8 cellular contexts compared by ENCODE assay signal in the genomic region with DNA sequence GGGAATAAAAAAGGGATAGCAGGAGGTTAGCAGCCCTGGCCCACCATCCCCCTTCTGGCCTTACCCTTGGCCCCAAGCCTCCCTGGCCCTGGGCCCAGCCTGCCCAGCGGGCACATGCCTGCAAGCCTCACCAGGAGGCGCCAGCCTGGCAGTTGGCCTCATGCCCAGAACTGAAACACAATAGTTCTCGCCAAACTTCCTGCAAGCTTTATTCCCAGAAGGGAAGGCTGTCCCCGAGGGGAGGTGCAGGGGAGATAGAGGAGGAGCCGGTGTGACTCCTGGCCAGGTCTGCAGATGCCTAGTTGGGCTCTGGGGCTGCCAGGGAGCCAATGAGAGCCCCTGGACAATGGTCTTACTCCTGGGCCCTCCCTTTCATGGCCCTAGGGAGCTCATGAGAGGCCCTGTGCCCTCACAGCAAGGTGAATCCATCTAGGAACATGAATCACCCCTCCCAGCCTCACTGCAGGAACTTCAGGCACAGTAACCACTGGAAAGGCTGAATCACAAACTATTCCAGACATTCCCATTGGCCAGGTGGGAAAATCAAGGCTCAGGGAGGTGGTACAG. TPM values are rescaled to one million over a fixed set of nuclear protein-coding genes. Genes with fewer than 3 reads are reported as not detected.
DNase-seq lines count a peak whose midpoint lies in the region; ATAC-seq, FAIRE-seq and TF ChIP-seq lines count a peak whose summit lies in the region.

No MANE protein-coding gene starts in this region.

- no peak overlapping the region for H3K4me3 Mint-ChIP-seq in natural killer cell treated with Interleukin-12 subunit alpha and Interleukin-12 subunit beta and Interleukin-15 and Interleukin-18, amount 100 ng/mL, for 72 hours

- H3K27me3 Mint-ChIP-seq in natural killer cell treated with Interleukin-12 subunit alpha and Interleukin-12 subunit beta and Interleukin-15 and Interleukin-18, amount 100 ng/mL, for 72 hours, result peaks cover 17 to 21% of the 10 kb centered on the region in 2 donors

- H3K4me3 ChIP-seq in brain microvascular endothelial cell (ENCODE audit: low read depth, low read length), result no peak overlapping the region
- no peak overlapping the region for H3K4me3 ChIP-seq in kidney (ENCODE audit: low read length in 2 of 2)

- in situ Hi-C loops in brain microvascular endothelial cell (cut with HindIII; ENCODE audit: low pct_ligation_motif_present, low sequenced_read_pairs), result no loop called here

- peaks cover 9 to 33% of the 10 kb centered on the region in 2 donors for H3K4me1 ChIP-seq in kidney (ENCODE audit: control insufficient read depth in 1 of 2, insufficient read depth in 1 of 2, low read depth in 1 of 2, low read length in 2 of 2)

- no peaks in the 10 kb centered on the region for H3K9me3 ChIP-seq in kidney (ENCODE audit: control insufficient read depth in 1 of 2, low read length in 2 of 2)

- intact Hi-C loops in kidney (cut with DNase I), result no loop called here

- H3K9me3 Mint-ChIP-seq in natural killer cell treated with Interleukin-12 subunit alpha and Interleukin-12 subunit beta and Interleukin-15 and Interleukin-18, amount 100 ng/mL, for 72 hours, result no peaks in the 10 kb centered on the region

- no peak overlapping the region for H3K27ac Mint-ChIP-seq in natural killer cell treated with Interleukin-12 subunit alpha and Interleukin-12 subunit beta and Interleukin-15 and Interleukin-18, amount 100 ng/mL, for 72 hours

- DNase-seq in GM03348 (ENCODE audit: low spot score), result peak; percentile 77
- peak; percentile 95 for DNase-seq in NCI-H2196 (lab: John Stamatoyannopoulos, UW; ENCODE audit: unreplicated experiment)
- DNase-seq in brain microvascular endothelial cell, result peak; percentile 57
- peak; percentile 96 for DNase-seq in kidney
- peak; percentile 92 for DNase-seq in ureter (ENCODE audit: low spot score)
- DNase-seq in MV-4-11 (lab: John Stamatoyannopoulos, UW), result no peak
- no peak for DNase-seq in natural killer cell treated with Interleukin-12 subunit alpha and Interleukin-12 subunit beta and Interleukin-15 and Interleukin-18, amount 100 ng/mL, for 72 hours (ENCODE audit: low spot score)
- DNase-seq in stimulated activated CD4-positive, alpha-beta T cell treated with anti-CD3 and anti-CD28 coated beads, Interleukin-4, amount 100 ng/mL, for 1 hour, result no peak

- no peak overlapping the region for H3K9ac ChIP-seq in kidney (ENCODE audit: low read length in 2 of 2)

- no peak overlapping the region for H3K27ac ChIP-seq in brain microvascular endothelial cell
- peak overlapping the region in 1 of 2 donors; percentile 65 for H3K27ac ChIP-seq in kidney (ENCODE audit: low read depth in 2 of 2, low read length in 2 of 2)

- H3K36me3 ChIP-seq in brain microvascular endothelial cell (replicated peaks) (no peaks in the 10 kb centered on the region), kidney (ENCODE audit: control insufficient read depth in 1 of 2, insufficient read depth in 2 of 2, low read length in 2 of 2) (no peaks in the 10 kb centered on the region)

- TF ChIP-seq CTCF in brain microvascular endothelial cell (IDR thresholded peaks at IDR 0.05; ENCODE audit: low read depth, low read length, missing control alignments) (peak; percentile 63), kidney (IDR thresholded peaks at IDR 0.05; ENCODE audit: borderline replicate concordance, extremely low read depth, insufficient read depth) (peak; percentile 49)

- no peaks in the 10 kb centered on the region for H3K36me3 Mint-ChIP-seq in natural killer cell treated with Interleukin-12 subunit alpha and Interleukin-12 subunit beta and Interleukin-15 and Interleukin-18, amount 100 ng/mL, for 72 hours

- no peak for ATAC-seq in natural killer cell treated with Interleukin-12 subunit alpha and Interleukin-12 subunit beta and Interleukin-15 and Interleukin-18, amount 100 ng/mL, for 72 hours

- H3K27me3 ChIP-seq in brain microvascular endothelial cell (replicated peaks), result no peaks in the 10 kb centered on the region

- FAIRE-seq in kidney (lab: Jason Lieb, UNC), result no peak

- H3K4me1 Mint-ChIP-seq in natural killer cell treated with Interleukin-12 subunit alpha and Interleukin-12 subunit beta and Interleukin-15 and Interleukin-18, amount 100 ng/mL, for 72 hours (ENCODE audit: low read depth in 2 of 2), result no peaks in the 10 kb centered on the region

RNA-seq across cellular contexts. Expression of a gene that starts 4.0 kb away (rescaled TPM):
- total RNA-seq in kidney, result 0.63 TPM
- polyA plus RNA-seq in kidney (ENCODE audit: insufficient read depth, low read depth, low replicate concordance), result not detected
- 10.2 TPM for total RNA-seq in ureter
- total RNA-seq in natural killer cell treated with Interleukin-12 subunit alpha and Interleukin-12 subunit beta and Interleukin-15 and Interleukin-18, amount 100 ng/mL, for 72 hours, result not detected

RNA-seq across cellular contexts. Expression of a gene that starts 37.5 kb away (rescaled TPM):
- total RNA-seq in kidney (2.0 TPM), ureter (50.9 TPM)
- polyA plus RNA-seq in kidney (ENCODE audit: insufficient read depth, low read depth, low replicate concordance), result 31.9 TPM
- total RNA-seq in natural killer cell treated with Interleukin-12 subunit alpha and Interleukin-12 subunit beta and Interleukin-15 and Interleukin-18, amount 100 ng/mL, for 72 hours, result not detected

Comparison
In these comparisons a context has a peak if more than half of its experiments do, and no peak if none do; other contexts are left out.
1. DNase-seq: peak in GM03348 (single experiment), NCI-H2196 (single experiment), brain microvascular endothelial cell (single experiment), kidney (single experiment) and ureter (single experiment); none in MV-4-11 (single experiment), natural killer cell treated with Interleukin-12 subunit alpha and Interleukin-12 subunit beta and Interleukin-15 and Interleukin-18, amount 100 ng/mL, for 72 hours (single experiment) and stimulated activated CD4-positive, alpha-beta T cell treated with anti-CD3 and anti-CD28 coated beads, Interleukin-4, amount 100 ng/mL, for 1 hour (single experiment).
2. RNA of a gene that starts 37.5 kb away (total RNA-seq): 50.9 TPM in ureter (single experiment); 2.0 TPM in kidney (single experiment) and not detected in natural killer cell treated with Interleukin-12 subunit alpha and Interleukin-12 subunit beta and Interleukin-15 and Interleukin-18, amount 100 ng/mL, for 72 hours; every median in the first group is over 10 times any median in the second.